20 cellular contexts compared by ENCODE assay signal in genomic region chr9:85156652-85157051, GRCh38.
DNase-seq lines count a peak whose midpoint lies in the region; FAIRE-seq and TF ChIP-seq lines count a peak whose summit lies in the region.
"Had no signal": no experiment of that assay in that cellular context is flagged by ENCODE, and none has a peak within 500 bp of the region (broad histone marks: within the 10 kb centered on the region; RNA-seq: fewer than 3 reads in every experiment).

No MANE protein-coding gene starts in this region.

- no peaks in the 10 kb centered on the region for H3K27me3 Mint-ChIP-seq in neural progenitor cell (ENCODE audit: insufficient read depth, low read depth)
- H3K27me3 Mint-ChIP-seq in immature natural killer cell (ENCODE audit: low read depth in 3 of 3): peaks cover 4 to 10% (median 5%) of the 10 kb centered on the region in 3 donors

- no peaks in the 10 kb centered on the region for H3F3A ChIP-seq in neural progenitor cell (ENCODE audit: low read depth)

- H3K9me3 ChIP-seq in HEK293 (ENCODE audit: control insufficient read depth, insufficient read depth, low read depth, low read length) (no peaks in the 10 kb centered on the region), neural progenitor cell (ENCODE audit: low read depth) (no peaks in the 10 kb centered on the region)
- H3K9me3 ChIP-seq: BE2C, HAP-1, MG63, SJSA1 had no signal

- no peak overlapping the region for H3K27ac ChIP-seq in HEK293 (ENCODE audit: extremely low read depth, low read depth, low read length)
- H3K27ac ChIP-seq in neural progenitor cell: no peak overlapping the region
- H3K27ac ChIP-seq: HL-60, SJSA1 had no signal

- no peak overlapping the region for H3K4me3 Mint-ChIP-seq in neural progenitor cell
- no peak overlapping the region for H3K4me3 Mint-ChIP-seq in immature natural killer cell

- H3K4me2 ChIP-seq in neural progenitor cell: peak overlapping the region; percentile 17

- FAIRE-seq in bronchial epithelial cell (lab: Jason Lieb, UNC): peak; percentile 23
- FAIRE-seq: HepG2, K562 had no signal

- POLR2A ChIA-PET in HEK293 (lab: Yijun Ruan, JAX): no interaction called here

- CTCF ChIA-PET in HEK293 (lab: Yijun Ruan, JAX): interaction anchor here (1.9 kb wide), 1 partner anchor 14 kb away, joined by 6 read pairs; no protein-coding TSS in a partner anchor

- no peaks in the 10 kb centered on the region for H4K20me1 ChIP-seq in neural progenitor cell (ENCODE audit: low read depth)

- TF ChIP-seq CTCF in HEK293 (tag by site-specific recombination; IDR thresholded peaks at IDR 0.05): no peak
- TF ChIP-seq CTCF in bronchial epithelial cell (IDR thresholded peaks at IDR 0.05; ENCODE audit: insufficient read depth, low read length, severe bottlenecking): no peak
- TF ChIP-seq CTCF in neural progenitor cell (IDR thresholded peaks at IDR 0.05): no peak

- H3K4me3 ChIP-seq in HEK293 (ENCODE audit: low read depth, low read length) (no peak overlapping the region), bronchial epithelial cell (ENCODE audit: low read depth, low read length) (no peak overlapping the region), neural progenitor cell (no peak overlapping the region)
- H3K4me3 ChIP-seq: HAP-1, K562, MG63, SJSA1 had no signal

- H3K4me1 ChIP-seq in HEK293 (ENCODE audit: control insufficient read depth, insufficient read depth, low read length) (peaks cover 8% of the 10 kb centered on the region; the same call in 1 of the 2 replicates), neural progenitor cell (peaks cover 22% of the 10 kb centered on the region)
- H3K4me1 ChIP-seq: HAP-1, SJSA1 had no signal

- H3K9me3 Mint-ChIP-seq in neural progenitor cell (peaks cover 3% of the 10 kb centered on the region), immature natural killer cell (no peaks in the 10 kb centered on the region)

- H3K27me3 ChIP-seq in bronchial epithelial cell (ENCODE audit: control insufficient read depth, insufficient read depth, low read length): peaks cover 9% of the 10 kb centered on the region
- no peaks in the 10 kb centered on the region for H3K27me3 ChIP-seq in neural progenitor cell
- H3K27me3 ChIP-seq: BE2C, MG63, SJSA1 had no signal

- H3K4me1 Mint-ChIP-seq in neural progenitor cell (peaks cover 10% of the 10 kb centered on the region), immature natural killer cell (no peaks in the 10 kb centered on the region)

- H3K36me3 ChIP-seq in HEK293 (ENCODE audit: control insufficient read depth in 2 of 2, insufficient read depth in 1 of 2, low read length in 2 of 2) (no peaks in the 10 kb centered on the region), bronchial epithelial cell (ENCODE audit: control insufficient read depth, insufficient read depth, low read length) (no peaks in the 10 kb centered on the region), neural progenitor cell (no peaks in the 10 kb centered on the region)
- H3K36me3 ChIP-seq: BE2C, HAP-1, MG63, SJSA1 had no signal

- no peak overlapping the region for H2AFZ ChIP-seq in neural progenitor cell (replicated peaks)

- no peak overlapping the region for H3K27ac Mint-ChIP-seq in neural progenitor cell
- no peak overlapping the region for H3K27ac Mint-ChIP-seq in immature natural killer cell

- DNase-seq in NCI-H510A (lab: John Stamatoyannopoulos, UW) (peak; percentile 22), bronchial epithelial cell (ENCODE audit: low read depth) (no peak), neural progenitor cell (ENCODE audit: low spot score) (no peak), T-helper 9 cell (no peak), immature natural killer cell (no peak)
- no peak for DNase-seq in stimulated activated CD4-positive, alpha-beta T cell treated with anti-CD3 and anti-CD28 coated beads, Interleukin-2, amount 100 ng/mL, for 24 hours
- DNase-seq: BE2C, EL, GF-D8, MG63, NCI-H1436 treated with DMSO at 0.1 percent for 48 hours, NCI-H1930, NCI-H446, NCI-H69 had no signal

- no peak overlapping the region for H3K9ac ChIP-seq in neural progenitor cell

- H3K36me3 Mint-ChIP-seq in neural progenitor cell: no peaks in the 10 kb centered on the region
- no peaks in the 10 kb centered on the region for H3K36me3 Mint-ChIP-seq in immature natural killer cell

- no peaks in the 10 kb centered on the region for H3K79me2 ChIP-seq in neural progenitor cell (ENCODE audit: low read depth)

TF ChIP-seq in HEK293, 187 proteins besides CTCF, POLR2A, EP300 and RAD21:
- peak; percentile 34; the same call in 1 of the 2 replicates for TF ChIP-seq PRDM10 (tag by site-specific recombination; IDR thresholded peaks at IDR 0.05)
- TF ChIP-seq ZNF518A (tag by site-specific recombination; conservative IDR thresholded peaks at IDR 0.05; ENCODE audit: low read depth): no peak
TF ChIP-seq in HEK293: peak in this region for 1.
